ENCODE assay signal across 1 cellular context in the genomic region with DNA sequence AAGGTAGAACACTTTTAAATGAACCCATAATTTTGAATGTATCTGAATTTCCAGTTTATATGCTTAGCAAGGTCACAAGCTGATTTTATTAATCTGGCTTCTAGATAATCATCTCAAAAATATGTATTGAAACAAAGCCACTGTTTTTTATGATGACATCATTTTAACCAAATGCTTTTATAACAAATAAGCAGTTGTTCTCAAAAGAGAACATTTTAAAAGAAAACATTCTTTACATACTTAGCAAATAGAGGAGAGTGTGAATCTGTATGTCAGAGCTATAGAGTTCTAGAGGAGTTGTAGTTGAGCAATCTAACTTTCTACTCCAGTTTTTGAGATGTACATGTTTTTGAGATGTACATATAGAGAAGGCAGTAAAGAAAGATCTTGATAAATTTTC.
TF ChIP-seq lines count a peak whose summit lies in the region.

No MANE protein-coding gene starts in this region.

TF ChIP-seq in SK-N-SH, 30 proteins besides CTCF, POLR2A, EP300 and RAD21 (continued from another document):
- TF ChIP-seq RCOR1 (IDR thresholded peaks at IDR 0.05; ENCODE audit: low read length) (no peak), ZBTB33 (IDR thresholded peaks at IDR 0.05; ENCODE audit: borderline replicate concordance, low read depth) (no peak), NFIC (IDR thresholded peaks at IDR 0.05; ENCODE audit: borderline replicate concordance) (peak; percentile 18; the same call in 1 of the 2 replicates), MEF2A (IDR thresholded peaks at IDR 0.05; ENCODE audit: borderline replicate concordance, low read depth) (no peak), GABPA (IDR thresholded peaks at IDR 0.05; ENCODE audit: low read depth) (no peak), FOSL2 (IDR thresholded peaks at IDR 0.05; ENCODE audit: borderline replicate concordance, low read depth) (peak; percentile 12; the same call in 1 of the 2 replicates), TAF1 (IDR thresholded peaks at IDR 0.05; ENCODE audit: borderline replicate concordance, low read depth, low read length) (no peak), USF1 (IDR thresholded peaks at IDR 0.05; ENCODE audit: borderline replicate concordance, low read depth) (no peak), EZH2phosphoT487 (IDR thresholded peaks at IDR 0.05; ENCODE audit: borderline replicate concordance, low read depth) (no peak), SMC3 (IDR thresholded peaks at IDR 0.05; ENCODE audit: low read depth, low read length) (no peak), MXI1 (IDR thresholded peaks at IDR 0.05; ENCODE audit: low read depth, low read length) (no peak), TCF12 (IDR thresholded peaks at IDR 0.05) (peak; percentile 28; the same call in 1 of the 2 replicates), NRF1 (IDR thresholded peaks at IDR 0.05; ENCODE audit: low read depth, low read length) (no peak), FOXJ3 (CRISPR knock-in tag; IDR thresholded peaks at IDR 0.05) (no peak), FOXM1 (IDR thresholded peaks at IDR 0.05; ENCODE audit: low read depth) (no peak), POLR2AphosphoS5 (IDR thresholded peaks at IDR 0.05; ENCODE audit: low read depth, low read length) (no peak), RXRA (IDR thresholded peaks at IDR 0.05; ENCODE audit: borderline replicate concordance, low read depth) (no peak)
- TF ChIP-seq, protein P1, sequence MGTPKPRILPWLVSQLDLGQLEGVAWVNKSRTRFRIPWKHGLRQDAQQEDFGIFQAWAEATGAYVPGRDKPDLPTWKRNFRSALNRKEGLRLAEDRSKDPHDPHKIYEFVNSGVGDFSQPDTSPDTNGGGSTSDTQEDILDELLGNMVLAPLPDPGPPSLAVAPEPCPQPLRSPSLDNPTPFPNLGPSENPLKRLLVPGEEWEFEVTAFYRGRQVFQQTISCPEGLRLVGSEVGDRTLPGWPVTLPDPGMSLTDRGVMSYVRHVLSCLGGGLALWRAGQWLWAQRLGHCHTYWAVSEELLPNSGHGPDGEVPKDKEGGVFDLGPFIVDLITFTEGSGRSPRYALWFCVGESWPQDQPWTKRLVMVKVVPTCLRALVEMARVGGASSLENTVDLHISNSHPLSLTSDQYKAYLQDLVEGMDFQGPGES (IDR thresholded peaks at IDR 0.05; ENCODE audit: low read depth, low read length) = no peak
- TF ChIP-seq, protein P2, sequence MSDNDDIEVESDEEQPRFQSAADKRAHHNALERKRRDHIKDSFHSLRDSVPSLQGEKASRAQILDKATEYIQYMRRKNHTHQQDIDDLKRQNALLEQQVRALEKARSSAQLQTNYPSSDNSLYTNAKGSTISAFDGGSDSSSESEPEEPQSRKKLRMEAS (IDR thresholded peaks at IDR 0.05; ENCODE audit: low read depth) = no peak
- TF ChIP-seq, protein P3, sequence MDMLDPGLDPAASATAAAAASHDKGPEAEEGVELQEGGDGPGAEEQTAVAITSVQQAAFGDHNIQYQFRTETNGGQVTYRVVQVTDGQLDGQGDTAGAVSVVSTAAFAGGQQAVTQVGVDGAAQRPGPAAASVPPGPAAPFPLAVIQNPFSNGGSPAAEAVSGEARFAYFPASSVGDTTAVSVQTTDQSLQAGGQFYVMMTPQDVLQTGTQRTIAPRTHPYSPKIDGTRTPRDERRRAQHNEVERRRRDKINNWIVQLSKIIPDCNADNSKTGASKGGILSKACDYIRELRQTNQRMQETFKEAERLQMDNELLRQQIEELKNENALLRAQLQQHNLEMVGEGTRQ (IDR thresholded peaks at IDR 0.05; ENCODE audit: borderline replicate concordance, low read depth, low read length) = no peak
